In genomic region chr2:55839182-55839819, GRCh38 we compare ENCODE assay signal across 1 cellular context.
TF ChIP-seq lines count a peak whose summit lies in the region.

No MANE protein-coding gene starts in this region.

TF ChIP-seq in HepG2, 621 proteins besides CTCF, POLR2A, EP300 and RAD21 (continued from another document and continues in another):
- peak; percentile 92; the same call in 1 of the 2 replicates for TF ChIP-seq AHDC1 (CRISPR knock-in tag; IDR thresholded peaks at IDR 0.05; ENCODE audit: borderline replicate concordance)
- TF ChIP-seq HMGXB4 (CRISPR knock-in tag; IDR thresholded peaks at IDR 0.05; ENCODE audit: borderline replicate concordance in 1 of 2, low read depth in 1 of 2), result peak in 1 of 2 experiments; percentile 47; a peak in 1 of 4 replicates
- TF ChIP-seq THAP8 (CRISPR knock-in tag; IDR thresholded peaks at IDR 0.05; ENCODE audit: borderline replicate concordance), result no peak
- no peak for TF ChIP-seq NR0B2 (CRISPR knock-in tag; IDR thresholded peaks at IDR 0.05)
- no peak for TF ChIP-seq TCF12 (IDR thresholded peaks at IDR 0.05)
- TF ChIP-seq TCF12 (CRISPR knock-in tag; IDR thresholded peaks at IDR 0.05), result no peak
- no peak for TF ChIP-seq ISX (CRISPR knock-in tag; conservative IDR thresholded peaks at IDR 0.05)
- no peak for TF ChIP-seq ZBTB1 (CRISPR knock-in tag; IDR thresholded peaks at IDR 0.05; ENCODE audit: borderline replicate concordance)
- no peak for TF ChIP-seq CREB1 (IDR thresholded peaks at IDR 0.05)
- peak; percentile 65 for TF ChIP-seq CREB1 (CRISPR knock-in tag; IDR thresholded peaks at IDR 0.05)
- no peak for TF ChIP-seq BRF2 (CRISPR knock-in tag; IDR thresholded peaks at IDR 0.05)
- TF ChIP-seq CREB3 (CRISPR knock-in tag; IDR thresholded peaks at IDR 0.05), result no peak
- TF ChIP-seq ZNF547 (CRISPR knock-in tag; IDR thresholded peaks at IDR 0.05), result no peak
- no peak for TF ChIP-seq ZNF142 (CRISPR knock-in tag; IDR thresholded peaks at IDR 0.05)
- no peak for TF ChIP-seq STAG1 (CRISPR knock-in tag; IDR thresholded peaks at IDR 0.05)
- peak in 1 of 2 experiments; percentile 61; a peak in 1 of 4 replicates for TF ChIP-seq KLF16 (CRISPR knock-in tag; IDR thresholded peaks at IDR 0.05)
- peak; percentile 66; the same call in 1 of the 2 replicates for TF ChIP-seq HOXD1 (CRISPR knock-in tag; IDR thresholded peaks at IDR 0.05)
- no peak for TF ChIP-seq ZFP36L2 (CRISPR knock-in tag; IDR thresholded peaks at IDR 0.05)
- no peak for TF ChIP-seq ZBTB14 (CRISPR knock-in tag; IDR thresholded peaks at IDR 0.05)
- TF ChIP-seq IRF1 (CRISPR knock-in tag; IDR thresholded peaks at IDR 0.05; ENCODE audit: low read depth), result no peak
- TF ChIP-seq BATF2 (CRISPR knock-in tag; IDR thresholded peaks at IDR 0.05), result no peak
- TF ChIP-seq HNF1A (IDR thresholded peaks at IDR 0.05; ENCODE audit: low read depth), result peak; percentile 35; the same call in 1 of the 2 replicates
- no peak for TF ChIP-seq HNF1A (CRISPR knock-in tag; IDR thresholded peaks at IDR 0.05; ENCODE audit: borderline replicate concordance)
- TF ChIP-seq TEF (CRISPR knock-in tag; IDR thresholded peaks at IDR 0.05), result no peak
